ENCODE assay signal across 8 cellular contexts in the genomic region with DNA sequence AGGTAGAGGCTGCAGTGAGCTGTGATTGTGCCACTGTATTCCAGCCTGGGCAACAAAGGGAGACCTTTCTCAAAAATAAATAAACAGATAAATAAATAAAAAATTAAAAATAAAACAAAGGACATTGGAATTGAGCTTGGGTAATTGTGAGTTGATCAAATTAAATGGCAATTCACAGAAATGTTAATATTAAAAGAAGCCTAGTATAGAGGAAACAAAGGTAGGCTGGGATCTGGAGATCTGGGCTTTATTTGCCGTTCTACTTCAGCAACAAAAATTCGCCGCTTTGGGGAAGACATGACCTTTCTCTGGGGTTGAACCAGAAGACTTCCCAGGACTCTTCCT. TPM values are rescaled to one million over a fixed set of nuclear protein-coding genes. Genes with fewer than 3 reads are reported as not detected.
DNase-seq lines count a peak whose midpoint lies in the region; TF ChIP-seq lines count a peak whose summit lies in the region.

No MANE protein-coding gene starts in this region.

- H3K9me2 ChIP-seq in MM.1S (replicated peaks; ENCODE audit: insufficient read depth, low read length), result no peaks in the 10 kb centered on the region

- H4K20me1 ChIP-seq in MM.1S (ENCODE audit: insufficient read depth, low read length), result no peaks in the 10 kb centered on the region

- H3K27ac Mint-ChIP-seq in CD14-positive monocyte (peak overlapping the region in 6 of 7 donors; percentile 94 to 98 (median 96)), neural crest cell (ENCODE audit: unreplicated experiment) (peak overlapping the region; percentile 99)

- H3K4me3 Mint-ChIP-seq in CD14-positive monocyte (peak overlapping the region; percentile 100), neural crest cell (peak overlapping the region; percentile 98)

- H3K9me3 Mint-ChIP-seq in CD14-positive monocyte (peaks cover 0 to 3% (median 0%) of the 10 kb centered on the region in 7 donors), neural crest cell (no peaks in the 10 kb centered on the region)

- peaks cover 21% of the 10 kb centered on the region for H3K4me1 ChIP-seq in MM.1S (ENCODE audit: low read length)
- H3K4me1 ChIP-seq in ectodermal cell (ENCODE audit: control insufficient read depth, insufficient read depth, low read length), result peaks cover 6% of the 10 kb centered on the region

- H3F3A ChIP-seq in MM.1S (ENCODE audit: insufficient read depth, low read length), result no peaks in the 10 kb centered on the region

- H3K4me3 ChIP-seq in MM.1S (ENCODE audit: low read length) (peak overlapping the region; percentile 87), ectodermal cell (ENCODE audit: insufficient read depth, low read depth, low read length) (peak overlapping the region; percentile 79)

- 20 to 26% methylated on average over 3 of the region's 3 CpGs for WGBS in ectodermal cell, 2 experiments

- H3K4me1 Mint-ChIP-seq in CD14-positive monocyte (peaks cover 17% of the 10 kb centered on the region), neural crest cell (peaks cover 27% of the 10 kb centered on the region)

- peaks cover 7 to 14% (median 7%) of the 10 kb centered on the region in 3 donors for H3K27me3 Mint-ChIP-seq in CD14-positive monocyte (ENCODE audit: low read depth in 3 of 3)
- peaks cover 4% of the 10 kb centered on the region for H3K27me3 Mint-ChIP-seq in neural crest cell (ENCODE audit: low read depth)

- peaks cover 16% of the 10 kb centered on the region for H3K79me2 ChIP-seq in MM.1S (ENCODE audit: low read length)

- no peak for DNase-seq in CD14-positive monocyte (ENCODE audit: low spot score)
- no peak for DNase-seq in MM.1S
- DNase-seq in neural crest cell (ENCODE audit: low read depth, low spot score), result no peak
- no peak for DNase-seq in mesenteric fat pad (ENCODE audit: low spot score)
- no peak for DNase-seq in RKO (ENCODE audit: low spot score)
- no peak for DNase-seq in NCI-H446 (lab: John Stamatoyannopoulos, UW)
- no peak for DNase-seq in 8988T

- H3K36me3 ChIP-seq in MM.1S (replicated peaks; ENCODE audit: insufficient read depth, low read length), result no peaks in the 10 kb centered on the region
- H3K36me3 ChIP-seq in ectodermal cell (ENCODE audit: control insufficient read depth, insufficient read depth, low read length), result peaks cover 8% of the 10 kb centered on the region

- H3K27ac ChIP-seq in MM.1S (ENCODE audit: low read length) (no peak overlapping the region), ectodermal cell (ENCODE audit: insufficient read depth, low read depth, low read length, poor library complexity, severe bottlenecking) (no peak overlapping the region)

- intact Hi-C loops in CD14-positive monocyte (cut with micrococcal nuclease), result loop anchor here in 1 of 2 donors (5.0 kb wide), 1 partner anchor 49 kb away; the partner anchor contains the start of gene BECN1

- H3K36me3 Mint-ChIP-seq in CD14-positive monocyte, result peaks cover 26 to 32% of the 10 kb centered on the region in 2 donors
- no peaks in the 10 kb centered on the region for H3K36me3 Mint-ChIP-seq in neural crest cell (ENCODE audit: low read depth)

- H3K27me3 ChIP-seq in MM.1S (replicated peaks; ENCODE audit: insufficient read depth, low read length) (no peaks in the 10 kb centered on the region), ectodermal cell (ENCODE audit: control insufficient read depth, insufficient read depth, low read length, poor library complexity, severe bottlenecking) (no peaks in the 10 kb centered on the region)

- H3K9me3 ChIP-seq in MM.1S (replicated peaks; ENCODE audit: insufficient read depth, low read length) (no peaks in the 10 kb centered on the region), ectodermal cell (ENCODE audit: control insufficient read depth, low read length) (no peaks in the 10 kb centered on the region)

- TF ChIP-seq CTCF in CD14-positive monocyte (IDR thresholded peaks at IDR 0.05) (no peak), MM.1S (IDR thresholded peaks at IDR 0.05; ENCODE audit: low read length) (no peak), neural crest cell (conservative IDR thresholded peaks at IDR 0.05) (no peak)

- peak overlapping the region; percentile 88 for H3K4me2 ChIP-seq in MM.1S (ENCODE audit: low read depth, low read length)

- peak overlapping the region; percentile 86; the same call in 1 of the 2 replicates for H3K9ac ChIP-seq in MM.1S (ENCODE audit: low read length)

- peak overlapping the region; percentile 99 for H2AFZ ChIP-seq in MM.1S (ENCODE audit: low read length)

RNA-seq across cellular contexts. Expression of gene VPS25, which starts 0.3 kb away (rescaled TPM):
- 100 to 1,000 TPM; 104 to 125 TPM for polyA plus RNA-seq in CD14-positive monocyte
- 111 TPM for polyA plus RNA-seq in ectodermal cell (2013, experiment 1 of 4)
- 121 TPM for polyA plus RNA-seq in ectodermal cell (2013, experiment 2 of 4)
- polyA plus RNA-seq in ectodermal cell (2013, experiment 3 of 4), result 98.4 TPM
- 107 TPM for polyA plus RNA-seq in ectodermal cell (2013, experiment 4 of 4)
- total RNA-seq in neural crest cell (83.7 and 88.7 TPM in 2 replicates), mesenteric fat pad (41.1 TPM)

RNA-seq across cellular contexts. Expression of gene WNK4, which starts 7.5 kb away (rescaled TPM):
- polyA plus RNA-seq in CD14-positive monocyte, result not detected
- 0.30 TPM for polyA plus RNA-seq in ectodermal cell (2013, experiment 1 of 4)
- polyA plus RNA-seq in ectodermal cell (2013, experiment 2 of 4), result 0.27 TPM
- 1.1 TPM for polyA plus RNA-seq in ectodermal cell (2013, experiment 3 of 4)
- polyA plus RNA-seq in ectodermal cell (2013, experiment 4 of 4), result 0.57 TPM
- total RNA-seq in neural crest cell (0.58 and 0.73 TPM in 2 replicates), mesenteric fat pad (not detected)

RNA-seq across cellular contexts. Expression of gene RAMP2, which starts 11.9 kb away (rescaled TPM):
- not detected for polyA plus RNA-seq in CD14-positive monocyte
- polyA plus RNA-seq in ectodermal cell (2013, experiment 1 of 4), result 6.2 TPM
- polyA plus RNA-seq in ectodermal cell (2013, experiment 2 of 4), result 5.1 TPM
- 10.8 TPM for polyA plus RNA-seq in ectodermal cell (2013, experiment 3 of 4)
- 7.8 TPM for polyA plus RNA-seq in ectodermal cell (2013, experiment 4 of 4)
- total RNA-seq in neural crest cell, result 6.5 and 7.9 TPM in 2 replicates
- total RNA-seq in mesenteric fat pad, result 58.2 TPM

RNA-seq across cellular contexts. Expression of gene COA3, which starts 25.6 kb away (rescaled TPM):
- polyA plus RNA-seq in CD14-positive monocyte, result 100 to 1,000 TPM; 156 to 171 TPM
- 73.9 TPM for polyA plus RNA-seq in ectodermal cell (2013, experiment 1 of 4)
- 70.0 TPM for polyA plus RNA-seq in ectodermal cell (2013, experiment 2 of 4)
- 66.2 TPM for polyA plus RNA-seq in ectodermal cell (2013, experiment 3 of 4)
- 73.9 TPM for polyA plus RNA-seq in ectodermal cell (2013, experiment 4 of 4)
- total RNA-seq in neural crest cell, result 85.3 and 92.7 TPM in 2 replicates
- total RNA-seq in mesenteric fat pad, result 56.7 TPM

RNA-seq across cellular contexts. Expression of gene CNTD1, which starts 25.7 kb away (rescaled TPM):
- polyA plus RNA-seq in CD14-positive monocyte, result not detected
- not detected for polyA plus RNA-seq in ectodermal cell (2013, experiment 1 of 4)
- 0.59 TPM for polyA plus RNA-seq in ectodermal cell (2013, experiment 2 of 4)
- polyA plus RNA-seq in ectodermal cell (2013, experiment 3 of 4), result not detected
- polyA plus RNA-seq in ectodermal cell (2013, experiment 4 of 4), result 0.49 TPM
- total RNA-seq in neural crest cell, result not detected in 2 replicates
- total RNA-seq in mesenteric fat pad, result not detected
